12 cellular contexts compared by ENCODE assay signal in the genomic region with DNA sequence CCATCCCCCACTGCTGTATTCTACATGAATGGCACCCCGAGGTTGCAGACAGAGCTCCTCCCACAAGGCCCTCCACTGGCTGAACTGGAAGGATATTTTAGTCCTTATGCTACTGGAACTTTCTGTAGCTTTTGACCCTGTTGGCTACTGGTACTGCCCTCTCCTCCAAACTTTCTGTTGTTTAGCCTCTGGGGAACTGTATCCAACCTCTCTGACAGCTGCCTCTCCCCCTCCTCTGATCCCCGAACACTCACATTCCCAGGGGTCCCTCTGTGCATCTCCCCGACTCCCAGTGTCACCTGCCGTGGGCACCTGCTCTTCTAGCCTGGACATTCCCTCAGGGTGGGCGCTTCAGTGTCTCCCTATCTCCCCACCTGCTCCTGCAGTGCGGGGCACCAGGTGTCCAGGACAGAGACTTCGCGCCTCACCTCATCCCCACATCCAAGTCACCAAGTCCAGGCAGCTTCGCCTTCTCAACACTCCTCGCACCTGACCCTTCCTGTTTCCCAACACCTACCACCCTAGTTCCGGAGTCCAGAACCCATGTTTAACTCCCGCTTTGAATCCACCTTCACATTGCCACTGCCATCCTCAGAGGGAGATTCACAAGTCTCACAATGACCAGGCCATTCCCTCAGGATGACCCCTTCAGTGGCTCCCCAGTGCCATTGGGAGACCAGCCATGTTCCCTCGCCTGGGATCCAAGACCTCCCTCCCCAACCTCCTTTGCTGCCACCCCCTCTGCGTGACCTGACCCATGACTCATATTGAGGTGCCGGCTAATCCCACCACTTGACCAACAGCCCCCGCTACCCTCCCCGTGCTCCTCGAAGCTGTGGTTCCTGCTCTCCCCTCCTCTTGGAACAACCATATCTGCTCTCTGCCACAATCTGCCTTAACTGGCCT. TPM values are rescaled to one million over a fixed set of nuclear protein-coding genes. Genes with fewer than 3 reads are reported as not detected.
DNase-seq lines count a peak whose midpoint lies in the region; ATAC-seq and TF ChIP-seq lines count a peak whose summit lies in the region.
"Had no signal": no experiment of that assay in that cellular context is flagged by ENCODE, and none has a peak within 500 bp of the region (broad histone marks: within the 10 kb centered on the region; RNA-seq: fewer than 3 reads in every experiment).

No MANE protein-coding gene starts in this region.

- H3K9ac ChIP-seq in duodenal mucosa (ENCODE audit: low read depth in 1 of 2, low read length in 2 of 2), result peak overlapping the region; percentile 16 to 67

- POLR2A ChIA-PET in A673 (lab: Charles Lee; ENCODE audit: low non-redundant PET), result no interaction called here
- POLR2A ChIA-PET in naive thymus-derived CD4-positive, alpha-beta T cell (lab: Charles Lee), result no interaction called here

- no peak for TF ChIP-seq CTCF in A673 (conservative IDR thresholded peaks at IDR 0.05; ENCODE audit: low read depth, low read length)

- H3K4me3 ChIP-seq in A673 (ENCODE audit: low read depth, low read length, poor library complexity, severe bottlenecking) (no peak overlapping the region), duodenal mucosa (ENCODE audit: low read depth in 1 of 2, low read length in 2 of 2) (peak overlapping the region in 1 of 2 donors; percentile 24)
- H3K4me3 ChIP-seq in naive thymus-derived CD4-positive, alpha-beta T cell (ENCODE audit: low read length), result no peak overlapping the region

- no TSS peak for BruUV-seq in A673 (replicated peaks; lab: Mats Ljungman, UMichigan)

- intact Hi-C loops in A673 (cut with micrococcal nuclease; ENCODE audit: unreplicated experiment), result no loop called here
- intact Hi-C loops in naive thymus-derived CD4-positive, alpha-beta T cell (cut with micrococcal nuclease), result no loop called here

- H3K36me3 ChIP-seq in A673 (ENCODE audit: insufficient read depth, low read length, poor library complexity, severe bottlenecking), result no peaks in the 10 kb centered on the region
- peaks cover 8 to 13% of the 10 kb centered on the region in 2 donors for H3K36me3 ChIP-seq in duodenal mucosa (ENCODE audit: control insufficient read depth in 1 of 2, insufficient read depth in 2 of 2, low read length in 2 of 2)
- H3K36me3 ChIP-seq in naive thymus-derived CD4-positive, alpha-beta T cell (ENCODE audit: control insufficient read depth in 2 of 3, insufficient read depth in 3 of 3, low read length in 3 of 3), result peaks cover 0 to 47% (median 0%) of the 10 kb centered on the region in 3 experiments

- H3K27ac ChIP-seq in A673 (ENCODE audit: low read depth, low read length, poor library complexity, severe bottlenecking) (peak overlapping the region; percentile 82), duodenal mucosa (ENCODE audit: low read depth, low read length) (peak overlapping the region; percentile 93)
- no peak overlapping the region for H3K27ac ChIP-seq in naive thymus-derived CD4-positive, alpha-beta T cell (ENCODE audit: low read depth, low read length)

- no peaks in the 10 kb centered on the region for H3K27me3 Mint-ChIP-seq in IgD-negative memory B cell
- H3K27me3 Mint-ChIP-seq in naive thymus-derived CD4-positive, alpha-beta T cell, result no peaks in the 10 kb centered on the region
- H3K27me3 Mint-ChIP-seq: activated naive CD8-positive, alpha-beta T cell treated with anti-CD3 and anti-CD28 coated beads, Interleukin-2, amount 10 ng/mL, durations not matched to agents 7 days and 5 days had no signal

- H3K27me3 ChIP-seq in A673 (replicated peaks; ENCODE audit: insufficient read depth, low read depth, low read length, poor library complexity) (no peaks in the 10 kb centered on the region), duodenal mucosa (ENCODE audit: control insufficient read depth in 1 of 2, insufficient read depth in 2 of 2, low read length in 2 of 2) (no peaks in the 10 kb centered on the region)
- no peaks in the 10 kb centered on the region for H3K27me3 ChIP-seq in naive thymus-derived CD4-positive, alpha-beta T cell (ENCODE audit: control insufficient read depth in 2 of 2, insufficient read depth in 2 of 2, low read length in 2 of 2)

- H3K9me3 ChIP-seq in A673 (ENCODE audit: low read depth, low read length, poor library complexity, severe bottlenecking), result no peaks in the 10 kb centered on the region
- no peaks in the 10 kb centered on the region for H3K9me3 ChIP-seq in duodenal mucosa (ENCODE audit: control insufficient read depth in 1 of 2, low read length in 2 of 2)
- H3K9me3 ChIP-seq in naive thymus-derived CD4-positive, alpha-beta T cell (ENCODE audit: control insufficient read depth in 2 of 3, low read length in 3 of 3), result no peaks in the 10 kb centered on the region

- no peaks in the 10 kb centered on the region for H3K9me3 Mint-ChIP-seq in IgD-negative memory B cell
- H3K9me3 Mint-ChIP-seq in naive thymus-derived CD4-positive, alpha-beta T cell, result peaks cover 0 to 6% (median 4%) of the 10 kb centered on the region in 11 donors

- peaks cover 4 to 5% (median 5%) of the 10 kb centered on the region in 3 donors for H3K4me1 Mint-ChIP-seq in IgD-negative memory B cell
- peaks cover 8 to 22% (median 10%) of the 10 kb centered on the region in 7 donors for H3K4me1 Mint-ChIP-seq in naive thymus-derived CD4-positive, alpha-beta T cell

- H3K4me1 ChIP-seq in A673 (ENCODE audit: insufficient read depth, low read length, poor library complexity, severe bottlenecking), result peaks cover 49% of the 10 kb centered on the region
- H3K4me1 ChIP-seq in duodenal mucosa (ENCODE audit: control insufficient read depth in 1 of 2, insufficient read depth in 2 of 2, low read length in 2 of 2), result peaks cover 34 to 39% of the 10 kb centered on the region in 2 donors
- H3K4me1 ChIP-seq in naive thymus-derived CD4-positive, alpha-beta T cell (ENCODE audit: control insufficient read depth in 2 of 2, insufficient read depth in 2 of 2, low read length in 2 of 2), result peaks cover 0 to 5% of the 10 kb centered on the region in 2 donors

- H3K4me3 Mint-ChIP-seq in IgD-negative memory B cell, result no peak overlapping the region
- H3K4me3 Mint-ChIP-seq in naive thymus-derived CD4-positive, alpha-beta T cell, result no peak overlapping the region
- H3K4me3 Mint-ChIP-seq: activated naive CD8-positive, alpha-beta T cell treated with anti-CD3 and anti-CD28 coated beads, Interleukin-2, amount 10 ng/mL, durations not matched to agents 7 days and 5 days had no signal

- CTCF ChIA-PET in A673 (lab: Charles Lee), result interaction anchor here (0.8 kb wide), 1 partner anchor 78 kb away, joined by 3 read pairs; no protein-coding TSS in a partner anchor
- CTCF ChIA-PET in naive thymus-derived CD4-positive, alpha-beta T cell (lab: Charles Lee), result no interaction called here

- no peak for ATAC-seq in naive thymus-derived CD4-positive, alpha-beta T cell

- H3K36me3 Mint-ChIP-seq in IgD-negative memory B cell, result no peaks in the 10 kb centered on the region
- H3K36me3 Mint-ChIP-seq in naive thymus-derived CD4-positive, alpha-beta T cell, result peaks cover 9 to 33% (median 20%) of the 10 kb centered on the region in 5 donors

- no peak for DNase-seq in A673 (ENCODE audit: low spot score)
- DNase-seq in naive thymus-derived CD4-positive, alpha-beta T cell, result no peak
- DNase-seq in stimulated activated CD4-positive, alpha-beta T cell treated with anti-CD3 and anti-CD28 coated beads, Interleukin-4, amount 100 ng/mL, for 4 hours, result no peak
- no peak for DNase-seq in GDM1 (lab: John Stamatoyannopoulos, UW)
- no peak for DNase-seq in stimulated activated CD4-positive, alpha-beta T cell treated with anti-CD3 and anti-CD28 coated beads, Interleukin-2, amount 100 ng/mL, for 48 hours
- DNase-seq in NCI-H128 (lab: John Stamatoyannopoulos, UW; ENCODE audit: unreplicated experiment), result no peak
- DNase-seq: activated naive CD8-positive, alpha-beta T cell treated with anti-CD3 and anti-CD28 coated beads, Interleukin-2, amount 10 ng/mL, durations not matched to agents 7 days and 5 days; GOT3; NCI-H2081 treated with DMSO at 0.1 percent for 48 hours; stimulated activated CD4-positive, alpha-beta T cell treated with anti-CD3 and anti-CD28 coated beads, Interleukin-1b, Interleukin-23, amount 100 ng/mL, for 48 hours had no signal

- peak overlapping the region in 2 of 3 donors; percentile 24 to 39 for H3K27ac Mint-ChIP-seq in IgD-negative memory B cell
- peak overlapping the region in 8 of 9 donors; percentile 43 to 77 (median 68) for H3K27ac Mint-ChIP-seq in naive thymus-derived CD4-positive, alpha-beta T cell
- H3K27ac Mint-ChIP-seq: activated naive CD8-positive, alpha-beta T cell treated with anti-CD3 and anti-CD28 coated beads, Interleukin-2, amount 10 ng/mL, durations not matched to agents 7 days and 5 days had no signal

RNA-seq across cellular contexts. Expression of a gene that starts 34.2 kb away (rescaled TPM):
- total RNA-seq in A673 (2021), result 57.6 and 62.1 TPM in 2 replicates
- polyA plus RNA-seq in IgD-negative memory B cell, result 19.0 TPM
- 100 to 1,000 TPM in 1 of 5 experiments, 10 to 100 TPM in 4; 31.3 to 105 (median 73.9) TPM for total RNA-seq in naive thymus-derived CD4-positive, alpha-beta T cell
- 10 to 100 TPM; 32.6 to 39.5 TPM for polyA plus RNA-seq in naive thymus-derived CD4-positive, alpha-beta T cell
